Comparison of ENCODE assay signal across 28 cellular contexts in the genomic region with DNA sequence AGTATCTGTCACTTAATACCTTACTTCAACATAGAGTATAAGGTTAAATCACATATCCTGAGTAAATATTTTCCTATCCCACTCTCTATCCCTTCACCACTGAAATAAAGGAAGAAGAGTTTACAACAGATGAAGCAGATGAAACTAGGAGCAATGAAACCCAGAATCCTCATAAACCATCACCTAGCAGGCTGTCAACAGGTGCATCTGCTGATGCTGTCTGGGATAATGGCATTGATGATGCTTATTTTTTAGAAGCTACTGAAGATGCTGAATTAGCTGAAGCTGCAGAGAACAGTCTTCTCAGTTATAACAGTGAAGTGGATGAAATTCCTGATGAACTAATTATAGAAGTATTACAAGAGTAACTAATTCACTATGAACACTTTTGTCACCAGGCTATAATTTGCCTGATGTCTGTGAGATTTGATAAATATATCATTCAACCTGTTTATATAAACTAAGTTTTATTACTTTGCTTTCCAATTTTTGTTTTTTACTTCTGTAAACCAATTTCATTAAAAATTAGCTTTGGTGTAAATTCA.
"Had no signal": no experiment of that assay in that cellular context is flagged by ENCODE, and none has a peak within 500 bp of the region (broad histone marks: within the 10 kb centered on the region; RNA-seq: fewer than 3 reads in every experiment).

No MANE protein-coding gene starts in this region.

- H3K9me3 ChIP-seq: esophagus squamous epithelium, mucosa of descending colon, sigmoid colon, testis, tibial artery had no signal

- DNase-seq: dermis blood vessel endothelial cell; effector memory CD4-positive, alpha-beta T cell; erythroblast; esophagus squamous epithelium; foreskin melanocyte; glutamatergic neuron; immature natural killer cell; islet precursor cell; kidney glomerular epithelial cell; left colon; mucosa of descending colon; naive thymus-derived CD4-positive, alpha-beta T cell; sigmoid colon; stimulated activated CD4-positive, alpha-beta T cell treated with anti-CD3 and anti-CD28 coated beads, Interleukin-2, amount 100 ng/mL, for 24 hours; stimulated activated CD4-positive, alpha-beta T cell treated with anti-CD3 and anti-CD28 coated beads, Interleukin-4, amount 100 ng/mL, for 24 hours; stimulated activated naive CD4-positive, alpha-beta T cell treated with Interleukin-2 at 50 U/mL for 16 hours; substantia nigra; testis; tibial artery had no signal

- H3K4me3 ChIP-seq: coronary artery, esophagus squamous epithelium, lung, mucosa of descending colon, neural progenitor cell, sigmoid colon, testis, tibial artery had no signal

- H3K27me3 ChIP-seq: esophagus squamous epithelium, neural progenitor cell, sigmoid colon, testis, tibial artery had no signal

- H3K9ac ChIP-seq: neural progenitor cell, parathyroid adenoma had no signal

- ATAC-seq: left colon; mucosa of descending colon; naive thymus-derived CD4-positive, alpha-beta T cell; stimulated activated effector memory CD8-positive, alpha-beta T cell treated with anti-CD3 and anti-CD28 coated beads, Interleukin-12 subunit alpha, Interleukin-12 subunit beta, amount 100 ng/mL, for 72 hours had no signal

- H3K4me3 Mint-ChIP-seq: immature natural killer cell; mesothelial cell of epicardium; naive thymus-derived CD4-positive, alpha-beta T cell; nephron; neural progenitor cell; stimulated activated effector memory CD8-positive, alpha-beta T cell treated with anti-CD3 and anti-CD28 coated beads, Interleukin-12 subunit alpha, Interleukin-12 subunit beta, amount 100 ng/mL, for 72 hours; type B pancreatic cell had no signal

- H3K4me2 ChIP-seq: neural progenitor cell had no signal

- H3K4me1 Mint-ChIP-seq: immature natural killer cell; neural progenitor cell; stimulated activated effector memory CD8-positive, alpha-beta T cell treated with anti-CD3 and anti-CD28 coated beads, Interleukin-12 subunit alpha, Interleukin-12 subunit beta, amount 100 ng/mL, for 72 hours had no signal

- H3K79me2 ChIP-seq: parathyroid adenoma had no signal

- H3K27ac ChIP-seq: coronary artery, parathyroid adenoma, testis, tibial artery had no signal

- H2AFZ ChIP-seq: neural progenitor cell, parathyroid adenoma had no signal

- H3K27me3 Mint-ChIP-seq: naive thymus-derived CD4-positive, alpha-beta T cell; progenitor cell of endocrine pancreas; type B pancreatic cell had no signal

- H3K27ac Mint-ChIP-seq: mesothelial cell of epicardium; nephron; neural progenitor cell; progenitor cell of endocrine pancreas; stimulated activated effector memory CD8-positive, alpha-beta T cell treated with anti-CD3 and anti-CD28 coated beads, Interleukin-12 subunit alpha, Interleukin-12 subunit beta, amount 100 ng/mL, for 72 hours; type B pancreatic cell had no signal

- H3K4me1 ChIP-seq: neural progenitor cell, parathyroid adenoma, testis had no signal

- H3K9me3 Mint-ChIP-seq: immature natural killer cell; nephron; neural progenitor cell; stimulated activated effector memory CD8-positive, alpha-beta T cell treated with anti-CD3 and anti-CD28 coated beads, Interleukin-12 subunit alpha, Interleukin-12 subunit beta, amount 100 ng/mL, for 72 hours; type B pancreatic cell had no signal
